ENCODE assay signal across 12 cellular contexts in genomic region chr10:121661451-121661851, GRCh38.
"Had no signal": no experiment of that assay in that cellular context is flagged by ENCODE, and none has a peak within 500 bp of the region (broad histone marks: within the 10 kb centered on the region; RNA-seq: fewer than 3 reads in every experiment).

No MANE protein-coding gene starts in this region.

- H3K27me3 ChIP-seq: dorsolateral prefrontal cortex, right lobe of liver had no signal

- ATAC-seq: naive thymus-derived CD8-positive, alpha-beta T cell; psoas muscle; right lobe of liver; stimulated activated naive B cell treated with anti-CD40 and anti-IgM and Interleukin-4, amounts not matched to agents 10 μg/mL and 1 μg/mL and 100 μg/mL, for 72 hours had no signal

- DNase-seq: dorsolateral prefrontal cortex; effector CD4-positive, alpha-beta T cell; mesendoderm; naive thymus-derived CD8-positive, alpha-beta T cell; nephron progenitor cell; psoas muscle; right lobe of liver; small intestine; stimulated activated CD4-positive, alpha-beta T cell treated with anti-CD3 and anti-CD28 coated beads, Interleukin-15, amount 100 ng/mL, for 24 hours; stimulated activated CD4-positive, alpha-beta T cell treated with anti-CD3 and anti-CD28 coated beads, Interleukin-2, amount 100 ng/mL, for 48 hours; stimulated activated naive B cell treated with anti-CD40 and anti-IgM and Interleukin-4, amounts not matched to agents 10 μg/mL and 1 μg/mL and 100 μg/mL, for 72 hours; trophoblast cell had no signal

- H3K36me3 ChIP-seq: right lobe of liver had no signal

- H3K4me1 ChIP-seq: psoas muscle, right lobe of liver had no signal

- H3K4me3 ChIP-seq: dorsolateral prefrontal cortex, psoas muscle, right lobe of liver had no signal

- H3K27ac ChIP-seq: psoas muscle, right lobe of liver had no signal

- H3K9me3 ChIP-seq: psoas muscle, right lobe of liver had no signal
